ENCODE assay signal across 7 cellular contexts in genomic region chr7:131188367-131189339, GRCh38.
DNase-seq lines count a peak whose midpoint lies in the region; ATAC-seq and TF ChIP-seq lines count a peak whose summit lies in the region.

No MANE protein-coding gene starts in this region.

- no peaks in the 10 kb centered on the region for H3K9me3 Mint-ChIP-seq in endothelial cell (ENCODE audit: unreplicated experiment)

- H3K79me2 ChIP-seq in PC-3 (ENCODE audit: low read length), result no peaks in the 10 kb centered on the region
- H3K79me2 ChIP-seq in hepatocyte, result no peaks in the 10 kb centered on the region

- WGBS in hepatocyte (ENCODE audit: low lambda C conversion rate, missing lambda C conversion rate), result 87% methylated on average over 8 of the region's 8 CpGs

- no peaks in the 10 kb centered on the region for H3K27me3 ChIP-seq in PC-3 (ENCODE audit: low read length)
- H3K27me3 ChIP-seq in hepatocyte, result no peaks in the 10 kb centered on the region

- no peaks in the 10 kb centered on the region for H4K20me1 ChIP-seq in PC-3 (ENCODE audit: low read length)
- H4K20me1 ChIP-seq in hepatocyte (ENCODE audit: insufficient read depth, poor library complexity, severe bottlenecking), result no peaks in the 10 kb centered on the region

- H3K27me3 Mint-ChIP-seq in endothelial cell (ENCODE audit: unreplicated experiment), result peaks cover 1% of the 10 kb centered on the region

- H3K4me3 ChIP-seq in PC-3 (ENCODE audit: low read length) (0 out of 2 replicates have a peak overlapping the region, but pooled peaks have one; percentile 6), hepatocyte (no peak overlapping the region)

- no peak overlapping the region for H3K4me3 Mint-ChIP-seq in endothelial cell (ENCODE audit: unreplicated experiment)

- ATAC-seq in GM18505 (IDR thresholded peaks at IDR 0.05; ENCODE audit: unreplicated experiment) (peak; percentile 74), HG02610 (IDR thresholded peaks at IDR 0.05; ENCODE audit: unreplicated experiment) (peak; percentile 89), PC-3 (peak; percentile 76)

- no peaks in the 10 kb centered on the region for H3K36me3 ChIP-seq in PC-3 (ENCODE audit: low read depth, low read length)
- no peaks in the 10 kb centered on the region for H3K36me3 ChIP-seq in hepatocyte (replicated peaks; ENCODE audit: insufficient read depth, low read depth)

- H3K27ac ChIP-seq in PC-3 (ENCODE audit: low read length), result peak overlapping the region; percentile 93
- H3K27ac ChIP-seq in hepatocyte, result peak overlapping the region; percentile 46

- POLR2A ChIA-PET in PC-3 (lab: Charles Lee; ENCODE audit: unreplicated experiment), result interaction anchor here (0.8 to 1.0 kb wide), 2 partner anchors 78 to 82 kb away, joined by 3 to 7 read pairs; no protein-coding TSS in a partner anchor

- H2AFZ ChIP-seq in PC-3 (ENCODE audit: low read length), result peak overlapping the region; percentile 44
- no peak overlapping the region for H2AFZ ChIP-seq in hepatocyte

- H3K9me2 ChIP-seq in PC-3 (replicated peaks; ENCODE audit: low read length) (no peaks in the 10 kb centered on the region), hepatocyte (replicated peaks; ENCODE audit: insufficient read depth) (no peaks in the 10 kb centered on the region)

- H3K36me3 Mint-ChIP-seq in endothelial cell (ENCODE audit: low read depth, unreplicated experiment), result no peaks in the 10 kb centered on the region

- intact Hi-C loops in PC-3 (cut with micrococcal nuclease), result loop anchor here (1.0 to 10.0 kb wide), 5 partner anchors 24 to 236 kb away; no protein-coding TSS in a partner anchor

- TF ChIP-seq CTCF in PC-3 (conservative IDR thresholded peaks at IDR 0.05; ENCODE audit: low read depth, low read length) (no peak), hepatocyte (IDR thresholded peaks at IDR 0.05; ENCODE audit: poor library complexity) (no peak), endothelial cell (IDR thresholded peaks at IDR 0.05; ENCODE audit: unreplicated experiment) (no peak)

- CTCF ChIA-PET in PC-3 (lab: Charles Lee), result interaction anchor here (1.7 kb wide), 1 partner anchor 24 kb away, joined by 9 read pairs; no protein-coding TSS in a partner anchor

- H3K27ac Mint-ChIP-seq in endothelial cell (ENCODE audit: unreplicated experiment), result no peak overlapping the region

- peaks cover 6% of the 10 kb centered on the region for H3F3A ChIP-seq in PC-3 (ENCODE audit: low read length, unreplicated experiment)

- H3K4me1 ChIP-seq in PC-3 (ENCODE audit: insufficient read depth, low read length) (peaks cover 51% of the 10 kb centered on the region), hepatocyte (ENCODE audit: insufficient read depth) (no peaks in the 10 kb centered on the region)

- no peak for TF ChIP-seq POLR2A in GM18505 (IDR thresholded peaks at IDR 0.05; ENCODE audit: borderline replicate concordance, extremely low read depth, insufficient read depth, insufficient read length)

- H3K4me2 ChIP-seq in PC-3 (ENCODE audit: low read length), result peak overlapping the region; percentile 64
- H3K4me2 ChIP-seq in hepatocyte, result no peak overlapping the region

- DNase-seq in PC-3 (peak; percentile 96), hepatocyte (ENCODE audit: low spot score) (peak; percentile 44), endothelial cell (ENCODE audit: low spot score) (no peak)
- peak; percentile 74 for DNase-seq in activated T-cell treated with anti-CD3 and anti-CD28 coated beads, Interleukin-2, amount 50 U/mL, for 48 hours
- peak; percentile 11 to 36 for DNase-seq in stimulated activated CD8-positive, alpha-beta memory T cell treated with anti-CD3 and anti-CD28 coated beads, Interleukin-15, amount 100 ng/mL, for 4 hours (ENCODE audit: low read depth in 2 of 2)

- peak overlapping the region; percentile 37 for H3K9ac ChIP-seq in PC-3 (ENCODE audit: low read length)

- BruUV-seq in PC-3 (replicated peaks; lab: Mats Ljungman, UMichigan), result TSS peak; percentile 71

- H3K9me3 ChIP-seq in PC-3 (ENCODE audit: low read length), result no peaks in the 10 kb centered on the region
- H3K9me3 ChIP-seq in hepatocyte (ENCODE audit: low read depth), result no peaks in the 10 kb centered on the region

- H3K4me1 Mint-ChIP-seq in endothelial cell (ENCODE audit: unreplicated experiment), result no peaks in the 10 kb centered on the region
